28 cellular contexts compared by ENCODE assay signal in the genomic region with DNA sequence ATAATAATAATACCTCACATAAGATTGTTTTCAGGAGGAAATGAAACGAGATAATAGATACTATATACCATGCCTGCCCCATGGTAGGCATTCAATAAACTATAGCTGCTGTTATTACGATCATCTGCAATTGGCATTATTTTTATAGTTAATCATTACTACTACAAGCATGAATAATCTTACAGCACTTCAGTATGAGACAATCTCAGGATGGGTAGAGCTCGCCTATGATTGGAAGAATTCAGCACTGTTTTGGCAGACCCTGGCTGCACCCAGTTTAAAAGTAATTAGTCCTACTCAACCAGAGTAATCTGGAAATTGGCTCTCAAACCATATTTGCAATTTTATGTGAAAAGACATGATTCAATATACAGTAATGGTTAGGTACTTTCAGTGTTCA.
"Had no signal": no experiment of that assay in that cellular context is flagged by ENCODE, and none has a peak within 500 bp of the region (broad histone marks: within the 10 kb centered on the region; RNA-seq: fewer than 3 reads in every experiment).

No MANE protein-coding gene starts in this region.

- H3K4me3 Mint-ChIP-seq: nephron; neural progenitor cell; stimulated activated effector memory CD8-positive, alpha-beta T cell treated with anti-CD3 and anti-CD28 coated beads, Interleukin-12 subunit alpha, Interleukin-12 subunit beta, amount 100 ng/mL, for 72 hours; stimulated activated naive B cell treated with anti-CD40 and anti-IgM and Interleukin-4, amounts not matched to agents 10 μg/mL and 1 μg/mL and 100 μg/mL, for 72 hours; stimulated activated naive CD8-positive, alpha-beta T cell treated with anti-CD3 and anti-CD28 coated beads, Interleukin-15, Interleukin-2, amounts not matched to agents 100 ng/mL and 50 ng/mL, for 24 hours had no signal

- H3K27ac Mint-ChIP-seq: nephron; neural progenitor cell; progenitor cell of endocrine pancreas; stimulated activated effector memory CD8-positive, alpha-beta T cell treated with anti-CD3 and anti-CD28 coated beads, Interleukin-12 subunit alpha, Interleukin-12 subunit beta, amount 100 ng/mL, for 72 hours; stimulated activated naive B cell treated with anti-CD40 and anti-IgM and Interleukin-4, amounts not matched to agents 10 μg/mL and 1 μg/mL and 100 μg/mL, for 72 hours; stimulated activated naive CD8-positive, alpha-beta T cell treated with anti-CD3 and anti-CD28 coated beads, Interleukin-15, Interleukin-2, amounts not matched to agents 100 ng/mL and 50 ng/mL, for 24 hours had no signal

- H3K27me3 Mint-ChIP-seq: progenitor cell of endocrine pancreas had no signal

- H3K9me3 Mint-ChIP-seq: nephron; neural progenitor cell; stimulated activated effector memory CD8-positive, alpha-beta T cell treated with anti-CD3 and anti-CD28 coated beads, Interleukin-12 subunit alpha, Interleukin-12 subunit beta, amount 100 ng/mL, for 72 hours; stimulated activated naive B cell treated with anti-CD40 and anti-IgM and Interleukin-4, amounts not matched to agents 10 μg/mL and 1 μg/mL and 100 μg/mL, for 72 hours; stimulated activated naive CD8-positive, alpha-beta T cell treated with anti-CD3 and anti-CD28 coated beads, Interleukin-15, Interleukin-2, amounts not matched to agents 100 ng/mL and 50 ng/mL, for 24 hours had no signal

- H3K4me1 ChIP-seq: neural progenitor cell, parathyroid adenoma, psoas muscle, right lobe of liver, sigmoid colon, stomach, thyroid gland, tibial nerve, upper lobe of left lung, vagina had no signal

- FAIRE-seq: small intestine, urothelium cell line had no signal

- DNase-seq: occipital lobe; ovary; posterior cingulate gyrus; psoas muscle; right cardiac atrium; right lobe of liver; sigmoid colon; small intestine; stimulated activated CD4-positive, alpha-beta T cell treated with anti-CD3 and anti-CD28 coated beads, Interleukin-15, amount 100 ng/mL, for 24 hours; stimulated activated CD4-positive, alpha-beta T cell treated with anti-CD3 and anti-CD28 coated beads, Interleukin-2, amount 100 ng/mL, for 24 hours; stimulated activated CD4-positive, alpha-beta T cell treated with anti-CD3 and anti-CD28 coated beads, Interleukin-2, amount 100 ng/mL, for 48 hours; stimulated activated CD4-positive, alpha-beta T cell treated with anti-CD3 and anti-CD28 coated beads, Interleukin-4, amount 100 ng/mL, for 24 hours; stimulated activated naive B cell treated with anti-CD40 and anti-IgM and Interleukin-4, amounts not matched to agents 10 μg/mL and 1 μg/mL and 100 μg/mL, for 72 hours; stimulated activated naive CD4-positive, alpha-beta T cell treated with Interleukin-2 at 50 U/mL for 16 hours; stomach; thyroid gland; trophoblast cell; upper lobe of left lung had no signal

- H3K4me3 ChIP-seq: neural progenitor cell, ovary, psoas muscle, right lobe of liver, sigmoid colon, stomach, thoracic aorta, thyroid gland, tibial nerve, upper lobe of left lung, vagina had no signal

- H3K4me2 ChIP-seq: neural progenitor cell had no signal

- H3K36me3 Mint-ChIP-seq: neural progenitor cell; stimulated activated effector memory CD8-positive, alpha-beta T cell treated with anti-CD3 and anti-CD28 coated beads, Interleukin-12 subunit alpha, Interleukin-12 subunit beta, amount 100 ng/mL, for 72 hours; stimulated activated naive B cell treated with anti-CD40 and anti-IgM and Interleukin-4, amounts not matched to agents 10 μg/mL and 1 μg/mL and 100 μg/mL, for 72 hours had no signal

- H3K9me3 ChIP-seq: ovary, psoas muscle, right lobe of liver, sigmoid colon, stomach, thoracic aorta, thyroid gland, tibial nerve, upper lobe of left lung, vagina had no signal

- H3K4me1 Mint-ChIP-seq: nephron; stimulated activated effector memory CD8-positive, alpha-beta T cell treated with anti-CD3 and anti-CD28 coated beads, Interleukin-12 subunit alpha, Interleukin-12 subunit beta, amount 100 ng/mL, for 72 hours; stimulated activated naive B cell treated with anti-CD40 and anti-IgM and Interleukin-4, amounts not matched to agents 10 μg/mL and 1 μg/mL and 100 μg/mL, for 72 hours had no signal

- ATAC-seq: psoas muscle; right cardiac atrium; right lobe of liver; stimulated activated effector memory CD8-positive, alpha-beta T cell treated with anti-CD3 and anti-CD28 coated beads, Interleukin-12 subunit alpha, Interleukin-12 subunit beta, amount 100 ng/mL, for 72 hours; stimulated activated naive B cell treated with anti-CD40 and anti-IgM and Interleukin-4, amounts not matched to agents 10 μg/mL and 1 μg/mL and 100 μg/mL, for 72 hours had no signal

- H3K27ac ChIP-seq: neural progenitor cell, ovary, parathyroid adenoma, psoas muscle, right lobe of liver, sigmoid colon, stomach, thoracic aorta, thyroid gland, tibial nerve, upper lobe of left lung, vagina had no signal
